ENCODE assay signal across 8 cellular contexts in the genomic region with DNA sequence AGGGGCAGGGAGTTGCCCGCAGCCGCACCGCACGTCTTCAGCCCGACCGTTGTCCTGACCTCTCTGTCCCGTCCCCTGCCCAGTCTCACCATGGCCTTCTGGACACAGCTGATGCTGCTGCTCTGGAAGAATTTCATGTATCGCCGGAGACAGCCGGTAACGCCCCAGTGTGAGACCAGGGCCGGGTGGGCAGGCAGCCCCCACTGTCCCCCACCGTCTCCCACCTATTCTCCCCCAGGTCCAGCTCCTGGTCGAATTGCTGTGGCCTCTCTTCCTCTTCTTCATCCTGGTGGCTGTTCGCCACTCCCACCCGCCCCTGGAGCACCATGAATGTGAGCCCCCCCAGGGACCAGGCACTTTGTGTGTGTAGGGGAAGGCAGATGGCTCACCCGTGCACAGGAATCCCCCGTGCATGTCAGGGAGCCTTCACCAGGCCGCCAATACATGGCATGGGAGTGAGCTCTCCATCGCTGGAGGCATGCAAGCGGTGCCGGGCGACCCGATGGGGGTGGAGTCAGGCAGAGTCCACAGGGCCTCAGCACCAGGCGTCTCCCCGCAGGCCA. TPM values are rescaled to one million over a fixed set of nuclear protein-coding genes. Genes with fewer than 3 reads are reported as not detected.
DNase-seq lines count a peak whose midpoint lies in the region; ATAC-seq and TF ChIP-seq lines count a peak whose summit lies in the region.

No MANE protein-coding gene starts in this region.

- no peaks in the 10 kb centered on the region for H3K9me3 ChIP-seq in HEK293 (ENCODE audit: control insufficient read depth, insufficient read depth, low read depth, low read length)

- H3K4me3 ChIP-seq in HEK293 (ENCODE audit: low read depth, low read length) (no peak overlapping the region), WI38 (ENCODE audit: low read depth, low read length) (peak overlapping the region; percentile 40), skin epidermis (peak overlapping the region; percentile 35 to 60 (median 47))

- H3K27me3 Mint-ChIP-seq in glutamatergic neuron (ENCODE audit: unreplicated experiment): peaks cover 6% of the 10 kb centered on the region

- peak; percentile 49 for DNase-seq in glutamatergic neuron

- H3K9me3 Mint-ChIP-seq in glutamatergic neuron (ENCODE audit: unreplicated experiment): peaks cover 6% of the 10 kb centered on the region

- CTCF ChIA-PET in HEK293 (lab: Yijun Ruan, JAX): interaction anchor here (1.4 kb wide), 1 partner anchor 24 kb away, joined by 6 read pairs; no protein-coding TSS in a partner anchor

- H3K27ac ChIP-seq in HEK293 (ENCODE audit: extremely low read depth, low read depth, low read length) (no peak overlapping the region), skin epidermis (peak overlapping the region in 14 of 21 experiments; percentile 6 to 87 (median 63))

- peak overlapping the region; percentile 91 for H3K27ac Mint-ChIP-seq in glutamatergic neuron (ENCODE audit: unreplicated experiment)

- peaks cover 0 to 17% of the 10 kb centered on the region in 2 experiments; a peak in 2 of 3 replicates for H3K36me3 ChIP-seq in HEK293 (ENCODE audit: control insufficient read depth in 2 of 2, insufficient read depth in 1 of 2, low read length in 2 of 2)

- no peak for TF ChIP-seq CTCF in HEK293 (tag by site-specific recombination; IDR thresholded peaks at IDR 0.05)
- TF ChIP-seq CTCF in WI38 (IDR thresholded peaks at IDR 0.05; ENCODE audit: low read depth, low read length): no peak
- TF ChIP-seq CTCF in glutamatergic neuron (IDR thresholded peaks at IDR 0.05; ENCODE audit: partially characterized antibody, unreplicated experiment): no peak

- H3K4me3 Mint-ChIP-seq in glutamatergic neuron (ENCODE audit: unreplicated experiment): peak overlapping the region; percentile 96

- ATAC-seq in HG03135 (IDR thresholded peaks at IDR 0.05; ENCODE audit: unreplicated experiment): no peak
- ATAC-seq in HG03097 (IDR thresholded peaks at IDR 0.05; ENCODE audit: low FRiP score, unreplicated experiment): no peak
- ATAC-seq in HG02981 (IDR thresholded peaks at IDR 0.05; ENCODE audit: unreplicated experiment): no peak
- ATAC-seq in HG03095 (IDR thresholded peaks at IDR 0.05; ENCODE audit: unreplicated experiment): no peak

- no peaks in the 10 kb centered on the region; the same call in 1 of the 2 replicates for H3K4me1 ChIP-seq in HEK293 (ENCODE audit: control insufficient read depth, insufficient read depth, low read length)

- no peaks in the 10 kb centered on the region for H3K36me3 Mint-ChIP-seq in glutamatergic neuron (ENCODE audit: unreplicated experiment)

- POLR2A ChIA-PET in HEK293 (lab: Yijun Ruan, JAX): interaction anchor here (1.1 to 5.8 kb wide), 2 partner anchors 14 to 22 kb away, joined by 3 to 60 read pairs; a partner anchor contains a TSS

- peaks cover 3% of the 10 kb centered on the region for H3K4me1 Mint-ChIP-seq in glutamatergic neuron (ENCODE audit: low read depth, unreplicated experiment)

TF ChIP-seq in HEK293, 187 proteins besides CTCF, POLR2A, EP300 and RAD21 (continues in another document):
- peak; percentile 9; the same call in 1 of the 2 replicates for TF ChIP-seq ZSCAN30 (tag by site-specific recombination; IDR thresholded peaks at IDR 0.05)
- TF ChIP-seq ZNF544 (tag by site-specific recombination; IDR thresholded peaks at IDR 0.05): no peak
- no peak for TF ChIP-seq ZNF423 (tag by site-specific recombination; IDR thresholded peaks at IDR 0.05)
- TF ChIP-seq ZNF155 (tag by site-specific recombination; IDR thresholded peaks at IDR 0.05): no peak
- TF ChIP-seq, protein P1, sequence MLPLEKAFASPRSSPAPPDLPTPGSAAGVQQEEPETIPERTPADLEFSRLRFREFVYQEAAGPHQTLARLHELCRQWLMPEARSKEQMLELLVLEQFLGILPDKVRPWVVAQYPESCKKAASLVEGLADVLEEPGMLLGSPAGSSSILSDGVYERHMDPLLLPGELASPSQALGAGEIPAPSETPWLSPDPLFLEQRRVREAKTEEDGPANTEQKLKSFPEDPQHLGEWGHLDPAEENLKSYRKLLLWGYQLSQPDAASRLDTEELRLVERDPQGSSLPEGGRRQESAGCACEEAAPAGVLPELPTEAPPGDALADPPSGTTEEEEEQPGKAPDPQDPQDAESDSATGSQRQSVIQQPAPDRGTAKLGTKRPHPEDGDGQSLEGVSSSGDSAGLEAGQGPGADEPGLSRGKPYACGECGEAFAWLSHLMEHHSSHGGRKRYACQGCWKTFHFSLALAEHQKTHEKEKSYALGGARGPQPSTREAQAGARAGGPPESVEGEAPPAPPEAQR (tag by site-specific recombination; IDR thresholded peaks at IDR 0.05): no peak
- TF ChIP-seq, protein P2, sequence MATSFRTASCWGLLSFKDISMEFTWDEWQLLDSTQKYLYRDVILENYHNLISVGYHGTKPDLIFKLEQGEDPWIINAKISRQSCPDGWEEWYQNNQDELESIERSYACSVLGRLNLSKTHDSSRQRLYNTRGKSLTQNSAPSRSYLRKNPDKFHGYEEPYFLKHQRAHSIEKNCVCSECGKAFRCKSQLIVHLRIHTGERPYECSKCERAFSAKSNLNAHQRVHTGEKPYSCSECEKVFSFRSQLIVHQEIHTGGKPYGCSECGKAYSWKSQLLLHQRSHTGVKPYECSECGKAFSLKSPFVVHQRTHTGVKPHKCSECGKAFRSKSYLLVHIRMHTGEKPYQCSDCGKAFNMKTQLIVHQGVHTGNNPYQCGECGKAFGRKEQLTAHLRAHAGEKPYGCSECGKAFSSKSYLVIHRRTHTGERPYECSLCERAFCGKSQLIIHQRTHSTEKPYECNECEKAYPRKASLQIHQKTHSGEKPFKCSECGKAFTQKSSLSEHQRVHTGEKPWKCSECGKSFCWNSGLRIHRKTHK (tag by site-specific recombination; IDR thresholded peaks at IDR 0.05): no peak
- no peak for TF ChIP-seq ZFP3 (tag by site-specific recombination; IDR thresholded peaks at IDR 0.05; ENCODE audit: low read depth)
- TF ChIP-seq, protein P3, sequence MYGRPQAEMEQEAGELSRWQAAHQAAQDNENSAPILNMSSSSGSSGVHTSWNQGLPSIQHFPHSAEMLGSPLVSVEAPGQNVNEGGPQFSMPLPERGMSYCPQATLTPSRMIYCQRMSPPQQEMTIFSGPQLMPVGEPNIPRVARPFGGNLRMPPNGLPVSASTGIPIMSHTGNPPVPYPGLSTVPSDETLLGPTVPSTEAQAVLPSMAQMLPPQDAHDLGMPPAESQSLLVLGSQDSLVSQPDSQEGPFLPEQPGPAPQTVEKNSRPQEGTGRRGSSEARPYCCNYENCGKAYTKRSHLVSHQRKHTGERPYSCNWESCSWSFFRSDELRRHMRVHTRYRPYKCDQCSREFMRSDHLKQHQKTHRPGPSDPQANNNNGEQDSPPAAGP (tag by site-specific recombination; IDR thresholded peaks at IDR 0.05): 0 out of 2 replicates have a peak, but pooled peaks have one; percentile 9
- TF ChIP-seq ZNF391 (tag by site-specific recombination; IDR thresholded peaks at IDR 0.05; ENCODE audit: borderline replicate concordance, low read depth): no peak
- TF ChIP-seq, protein P4, sequence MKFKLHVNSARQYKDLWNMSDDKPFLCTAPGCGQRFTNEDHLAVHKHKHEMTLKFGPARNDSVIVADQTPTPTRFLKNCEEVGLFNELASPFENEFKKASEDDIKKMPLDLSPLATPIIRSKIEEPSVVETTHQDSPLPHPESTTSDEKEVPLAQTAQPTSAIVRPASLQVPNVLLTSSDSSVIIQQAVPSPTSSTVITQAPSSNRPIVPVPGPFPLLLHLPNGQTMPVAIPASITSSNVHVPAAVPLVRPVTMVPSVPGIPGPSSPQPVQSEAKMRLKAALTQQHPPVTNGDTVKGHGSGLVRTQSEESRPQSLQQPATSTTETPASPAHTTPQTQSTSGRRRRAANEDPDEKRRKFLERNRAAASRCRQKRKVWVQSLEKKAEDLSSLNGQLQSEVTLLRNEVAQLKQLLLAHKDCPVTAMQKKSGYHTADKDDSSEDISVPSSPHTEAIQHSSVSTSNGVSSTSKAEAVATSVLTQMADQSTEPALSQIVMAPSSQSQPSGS (tag by site-specific recombination; IDR thresholded peaks at IDR 0.05; ENCODE audit: low read depth): no peak
- no peak for TF ChIP-seq ZNF792 (tag by site-specific recombination; IDR thresholded peaks at IDR 0.05)
- 0 out of 2 replicates have a peak, but pooled peaks have one; percentile 13 for TF ChIP-seq ZNF10 (tag by site-specific recombination; IDR thresholded peaks at IDR 0.05)
- no peak for TF ChIP-seq ZNF530 (tag by site-specific recombination; IDR thresholded peaks at IDR 0.05; ENCODE audit: low read depth)
- TF ChIP-seq ZEB2 (tag by site-specific recombination; IDR thresholded peaks at IDR 0.05): no peak
- TF ChIP-seq BCL11A (tag by site-specific recombination; IDR thresholded peaks at IDR 0.05; ENCODE audit: low read depth): peak; percentile 48; the same call in 1 of the 2 replicates
- TF ChIP-seq GLIS1 (tag by site-specific recombination; IDR thresholded peaks at IDR 0.05): peak; percentile 32
- TF ChIP-seq ZNF169 (tag by site-specific recombination; IDR thresholded peaks at IDR 0.05): no peak
- no peak for TF ChIP-seq KLF7 (tag by site-specific recombination; IDR thresholded peaks at IDR 0.05; ENCODE audit: borderline replicate concordance)
- TF ChIP-seq ZNF394 (tag by site-specific recombination; IDR thresholded peaks at IDR 0.05; ENCODE audit: borderline replicate concordance): no peak
- no peak for TF ChIP-seq ZSCAN23 (tag by site-specific recombination; IDR thresholded peaks at IDR 0.05)
- 0 out of 2 replicates have a peak, but pooled peaks have one; percentile 14 for TF ChIP-seq ZBTB7A (tag by site-specific recombination; IDR thresholded peaks at IDR 0.05; ENCODE audit: low read depth)
- no peak for TF ChIP-seq ZNF37A (tag by site-specific recombination; IDR thresholded peaks at IDR 0.05)
- no peak for TF ChIP-seq ZBTB48 (tag by site-specific recombination; IDR thresholded peaks at IDR 0.05)
- no peak for TF ChIP-seq ZNF239 (tag by site-specific recombination; IDR thresholded peaks at IDR 0.05)

RNA-seq across cellular contexts. Expression of a gene that starts 1.4 kb away (rescaled TPM):
- total RNA-seq in glutamatergic neuron (ENCODE audit: unreplicated experiment): 110 TPM

RNA-seq across cellular contexts. Expression of a gene that starts 14.9 kb away (rescaled TPM):
- 117 TPM for total RNA-seq in glutamatergic neuron (ENCODE audit: unreplicated experiment)

RNA-seq across cellular contexts. Expression of a gene that starts 20.0 kb away (rescaled TPM):
- not detected for total RNA-seq in glutamatergic neuron (ENCODE audit: unreplicated experiment)

RNA-seq across cellular contexts. Expression of a gene that starts 20.4 kb away (rescaled TPM):
- total RNA-seq in glutamatergic neuron (ENCODE audit: unreplicated experiment): 222 TPM

RNA-seq across cellular contexts. Expression of a gene that starts 25.6 kb away (rescaled TPM):
- 1.7 TPM for total RNA-seq in glutamatergic neuron (ENCODE audit: unreplicated experiment)
